8 cellular contexts compared by ENCODE assay signal in genomic region chr4:7156273-7157139, GRCh38. TPM values are rescaled to one million over a fixed set of nuclear protein-coding genes. Genes with fewer than 3 reads are reported as not detected.
DNase-seq lines count a peak whose midpoint lies in the region; ATAC-seq and TF ChIP-seq lines count a peak whose summit lies in the region.

No MANE protein-coding gene starts in this region.

- H3K27me3 Mint-ChIP-seq in CD4-positive, alpha-beta T cell = peaks cover 26% of the 10 kb centered on the region

- no peaks in the 10 kb centered on the region for H3K9me3 Mint-ChIP-seq in CD4-positive, alpha-beta T cell

- H3K36me3 Mint-ChIP-seq in CD4-positive, alpha-beta T cell (ENCODE audit: low read depth) = no peaks in the 10 kb centered on the region

- intact Hi-C loops in heart right ventricle (cut with DNase I) = loop anchor here in 2 of 10 donors (2.0 to 5.0 kb wide), 2 partner anchors 49 to 54 kb away; no protein-coding TSS in a partner anchor
- intact Hi-C loops in CD4-positive, alpha-beta T cell (cut with DNase I, micrococcal nuclease) = no loop called here

- peak in 1 of 2 donors; percentile 49 for DNase-seq in heart right ventricle
- DNase-seq in retinal pigment epithelial cell (ENCODE audit: low read depth) = no peak
- DNase-seq in CD4-positive, alpha-beta T cell = no peak
- no peak for DNase-seq in caudate nucleus (lab: John Stamatoyannopoulos, UW)

- peak; percentile 51 to 77 (median 54) for ATAC-seq in heart right ventricle
- ATAC-seq in CD4-positive, alpha-beta T cell (ENCODE audit: poor library complexity) = no peak
- ATAC-seq in GM21423 (IDR thresholded peaks at IDR 0.05; ENCODE audit: unreplicated experiment) = no peak
- ATAC-seq in HG03378 (IDR thresholded peaks at IDR 0.05; ENCODE audit: unreplicated experiment) = no peak

- no peaks in the 10 kb centered on the region for H3K9me3 ChIP-seq in heart right ventricle
- no peaks in the 10 kb centered on the region for H3K9me3 ChIP-seq in CD4-positive, alpha-beta T cell (ENCODE audit: control insufficient read depth, low read length)

- H3K4me3 ChIP-seq in WI38 (ENCODE audit: low read depth, low read length) = no peak overlapping the region
- no peak overlapping the region for H3K4me3 ChIP-seq in heart right ventricle
- H3K4me3 ChIP-seq in retinal pigment epithelial cell (ENCODE audit: low read length) = no peak overlapping the region

- no peaks in the 10 kb centered on the region for H3K36me3 ChIP-seq in heart right ventricle

- 34 to 35% methylated on average over 19 of the region's 19 CpGs for WGBS in heart right ventricle, 2 donors

- POLR2A ChIA-PET in CD4-positive, alpha-beta T cell (lab: Charles Lee) = no interaction called here

- peak overlapping the region in 8 of 10 donors; percentile 0 to 85 (median 49) for H3K27ac ChIP-seq in heart right ventricle
- H3K27ac ChIP-seq in CD4-positive, alpha-beta T cell (ENCODE audit: low read depth, low read length) = no peak overlapping the region
- H3K27ac ChIP-seq in caudate nucleus (ENCODE audit: low read depth, low read length) = no peak overlapping the region

- H3K27ac Mint-ChIP-seq in CD4-positive, alpha-beta T cell = no peak overlapping the region

- H3K4me3 Mint-ChIP-seq in CD4-positive, alpha-beta T cell = no peak overlapping the region

- no peaks in the 10 kb centered on the region for H3K27me3 ChIP-seq in heart right ventricle
- peaks cover 6% of the 10 kb centered on the region for H3K27me3 ChIP-seq in CD4-positive, alpha-beta T cell (ENCODE audit: control insufficient read depth, insufficient read depth, low read length)

- CTCF ChIA-PET in CD4-positive, alpha-beta T cell (lab: Charles Lee) = no interaction called here

- peaks cover 5 to 26% (median 17%) of the 10 kb centered on the region in 9 donors for H3K4me1 ChIP-seq in heart right ventricle

- H3K4me1 Mint-ChIP-seq in CD4-positive, alpha-beta T cell (ENCODE audit: low read depth) = no peaks in the 10 kb centered on the region

- TF ChIP-seq CTCF in GM12872 (IDR thresholded peaks at IDR 0.05; ENCODE audit: insufficient read depth, low read depth, low read length) (peak; percentile 54), WI38 (IDR thresholded peaks at IDR 0.05; ENCODE audit: low read depth, low read length) (peak; percentile 78), heart right ventricle (IDR thresholded peaks at IDR 0.05) (peak; percentile 23 to 75 (median 64)), retinal pigment epithelial cell (conservative IDR thresholded peaks at IDR 0.05; ENCODE audit: low read depth, low read length) (peak; percentile 72)
- no peak for TF ChIP-seq CTCF in CD4-positive, alpha-beta T cell (IDR thresholded peaks at IDR 0.05)

RNA-seq across cellular contexts. Expression of gene SORCS2, which starts 35.8 kb away (rescaled TPM):
- total RNA-seq in heart right ventricle = 1 to 10 TPM in 9 of 10 donors, under 1 TPM in 1; 0.95 to 5.4 (median 2.6) TPM
- under 1 TPM; 0.25 to 0.66 TPM for polyA plus RNA-seq in heart right ventricle
- total RNA-seq in CD4-positive, alpha-beta T cell = not detected

Comparison
In these comparisons a context has a peak if more than half of its experiments do, and no peak if none do; other contexts are left out.
1. ATAC-seq: peak in heart right ventricle (8 of 8); none in CD4-positive, alpha-beta T cell (single experiment), GM21423 (single experiment) and HG03378 (single experiment).
2. H3K27ac ChIP-seq: peak in heart right ventricle (8 of 10); none in CD4-positive, alpha-beta T cell (single experiment) and caudate nucleus (single experiment).